6 cellular contexts compared by ENCODE assay signal in genomic region chr2:237212356-237213279, GRCh38.
DNase-seq lines count a peak whose midpoint lies in the region; ATAC-seq, FAIRE-seq and TF ChIP-seq lines count a peak whose summit lies in the region.
"Not testable (repeated sequence)": the region's sequence is repeated elsewhere in the genome, so short reads cannot be mapped to it uniquely, and the experiment has no call there.

No MANE protein-coding gene starts in this region.

- H3K79me2 ChIP-seq in H9 (ENCODE audit: insufficient read depth, low read length): not testable (repeated sequence)

- not testable (repeated sequence) for H3K4me3 Mint-ChIP-seq in H9; activated CD8-positive, alpha-beta memory T cell treated with anti-CD3 and anti-CD28 coated beads, Interleukin-2, amount 10 ng/mL, durations not matched to agents 7 days and 5 days

- H3K36me3 Mint-ChIP-seq in H9 (ENCODE audit: insufficient read depth in 1 of 3, low read depth in 3 of 3); activated CD8-positive, alpha-beta memory T cell treated with anti-CD3 and anti-CD28 coated beads, Interleukin-2, amount 10 ng/mL, durations not matched to agents 7 days and 5 days: not testable (repeated sequence)

- not testable (repeated sequence) for H4K91ac ChIP-seq in H9 (ENCODE audit: insufficient read length, low read depth, low read length); neuronal stem cell (ENCODE audit: low read depth, low read length, poor library complexity)

- H3K27ac Mint-ChIP-seq in H9; activated CD8-positive, alpha-beta memory T cell treated with anti-CD3 and anti-CD28 coated beads, Interleukin-2, amount 10 ng/mL, durations not matched to agents 7 days and 5 days: not testable (repeated sequence)

- not testable (repeated sequence) for H3K79me1 ChIP-seq in H9 (ENCODE audit: insufficient read depth, low read depth, low read length, poor library complexity, severe bottlenecking); neuronal stem cell (ENCODE audit: low read depth, low read length)

- H3K4me1 Mint-ChIP-seq in H9: peaks cover 19 to 23% of the 10 kb centered on the region in 2 experiments
- not testable (repeated sequence) for H3K4me1 Mint-ChIP-seq in activated CD8-positive, alpha-beta memory T cell treated with anti-CD3 and anti-CD28 coated beads, Interleukin-2, amount 10 ng/mL, durations not matched to agents 7 days and 5 days

- CTCF ChIA-PET in activated CD8-positive, alpha-beta memory T cell treated with anti-CD3 and anti-CD28 coated beads, Interleukin-2, amount 10 ng/mL, durations not matched to agents 7 days and 5 days (lab: Charles Lee): not testable (repeated sequence)

- 100% methylated on average over 9 of the region's 9 CpGs for WGBS in H9 (ENCODE audit: extremely low coverage, insufficient read length, low lambda C conversion rate)
- 96% methylated on average over 9 of the region's 9 CpGs for WGBS in right cardiac atrium
- 100% methylated on average over 2 to 8 of the region's 9 CpGs for WGBS in neuronal stem cell (ENCODE audit: extremely low coverage in 2 of 2, insufficient read length in 2 of 2, insufficient replicate concordance in 1 of 2), 2 donors

- H3K4ac ChIP-seq in H9 (ENCODE audit: low read depth, low read length); neuronal stem cell (ENCODE audit: low read length): not testable (repeated sequence)

- H2BK15ac ChIP-seq in H9 (ENCODE audit: low read depth, low read length); neuronal stem cell (ENCODE audit: low read length): not testable (repeated sequence)

- intact Hi-C loops in right cardiac atrium (cut with DNase I): not testable (repeated sequence)

- H4K8ac ChIP-seq in H9 (replicated peaks; ENCODE audit: insufficient read length, low read depth, low read length): peak overlapping the region; percentile 56
- not testable (repeated sequence) for H4K8ac ChIP-seq in neuronal stem cell (ENCODE audit: low read depth, low read length)

- ATAC-seq in activated CD8-positive, alpha-beta memory T cell treated with anti-CD3 and anti-CD28 coated beads, Interleukin-2, amount 10 ng/mL, durations not matched to agents 7 days and 5 days; right cardiac atrium: not testable (repeated sequence)

- not testable (repeated sequence) for H3K23ac ChIP-seq in H9 (ENCODE audit: insufficient read length, low read depth, low read length)
- peak overlapping the region; percentile 6 for H3K23ac ChIP-seq in neuronal stem cell (ENCODE audit: low read depth, low read length, poor library complexity)

- not testable (repeated sequence) for H4K5ac ChIP-seq in H9 (ENCODE audit: insufficient read length, low read depth, low read length)

- not testable (repeated sequence) for TF ChIP-seq CTCF in H9 (conservative IDR thresholded peaks at IDR 0.05); bronchial epithelial cell (IDR thresholded peaks at IDR 0.05; ENCODE audit: insufficient read depth, low read length, severe bottlenecking)

- not testable (repeated sequence) for H3K56ac ChIP-seq in H9 (ENCODE audit: insufficient read length, low read depth, low read length)

- not testable (repeated sequence) for H2BK20ac ChIP-seq in H9 (ENCODE audit: low read depth, low read length, poor library complexity, severe bottlenecking)

- H3K14ac ChIP-seq in H9 (ENCODE audit: insufficient read depth, low read length): not testable (repeated sequence)
- peak overlapping the region; percentile 33 for H3K14ac ChIP-seq in neuronal stem cell (ENCODE audit: low read length)

- H2AK5ac ChIP-seq in H9 (ENCODE audit: insufficient read length, low read length); neuronal stem cell (ENCODE audit: low read depth, low read length): not testable (repeated sequence)

- H3K4me2 ChIP-seq in H9 (ENCODE audit: insufficient read depth, insufficient read length, low read length); neuronal stem cell (ENCODE audit: insufficient read depth, low read length, poor library complexity, severe bottlenecking): not testable (repeated sequence)

- H3K18ac ChIP-seq in H9 (ENCODE audit: insufficient read length, low read depth, low read length); neuronal stem cell (ENCODE audit: low read length): not testable (repeated sequence)

- not testable (repeated sequence) for H4K20me1 ChIP-seq in H9 (ENCODE audit: control insufficient read depth, insufficient read depth, insufficient read length)

- not testable (repeated sequence) for H2BK5ac ChIP-seq in H9 (ENCODE audit: insufficient read length, low read length); neuronal stem cell (ENCODE audit: low read length)

- not testable (repeated sequence) for H2BK120ac ChIP-seq in H9 (ENCODE audit: low read depth, low read length, poor library complexity, severe bottlenecking); neuronal stem cell (ENCODE audit: low read depth, low read length)

- FAIRE-seq in bronchial epithelial cell (lab: Jason Lieb, UNC): peak; percentile 100

- H3K4me1 ChIP-seq in H9 (ENCODE audit: insufficient read depth, low read length): peaks cover 11% of the 10 kb centered on the region
- not testable (repeated sequence) for H3K4me1 ChIP-seq in right cardiac atrium (ENCODE audit: control insufficient read depth, insufficient read depth, low read length); neuronal stem cell (ENCODE audit: control insufficient read depth in 2 of 2, insufficient read depth in 1 of 2, low read depth in 1 of 2, low read length in 2 of 2)
- H3K4me1 ChIP-seq in skeletal muscle tissue (ENCODE audit: control insufficient read depth in 3 of 3, insufficient read depth in 3 of 3, low read length in 3 of 3): peaks cover 2 to 24% (median 4%) of the 10 kb centered on the region in 3 donors

- H3K27ac ChIP-seq in H9 (ENCODE audit: insufficient read length, low read depth, low read length) (peak overlapping the region; percentile 1), right cardiac atrium (ENCODE audit: low read length) (peak overlapping the region; percentile 59), skeletal muscle tissue (ENCODE audit: low read depth, low read length) (peak overlapping the region; percentile 39)
- not testable (repeated sequence) for H3K27ac ChIP-seq in neuronal stem cell (replicated peaks; ENCODE audit: low read length)

- H2AFZ ChIP-seq in H9 (ENCODE audit: low read length); neuronal stem cell (ENCODE audit: low read length): not testable (repeated sequence)

- DNase-seq in H9; bronchial epithelial cell (ENCODE audit: low read depth); right cardiac atrium; neuronal stem cell (ENCODE audit: low spot score): not testable (repeated sequence)
- peak; percentile 3 for DNase-seq in activated CD8-positive, alpha-beta memory T cell treated with anti-CD3 and anti-CD28 coated beads, Interleukin-2, amount 10 ng/mL, durations not matched to agents 7 days and 5 days

- H3K9ac ChIP-seq in H9 (ENCODE audit: extremely low read depth, insufficient read length, low read length); neuronal stem cell (ENCODE audit: low read depth, low read length, poor library complexity); skeletal muscle tissue (ENCODE audit: low read depth in 1 of 3, low read length in 3 of 3): not testable (repeated sequence)

- H3K23me2 ChIP-seq in H9 (ENCODE audit: insufficient read length, low read depth, low read length, poor library complexity, severe bottlenecking): not testable (repeated sequence)

- not testable (repeated sequence) for H2BK12ac ChIP-seq in H9 (ENCODE audit: insufficient read length, low read depth, low read length); neuronal stem cell (ENCODE audit: low read length)

- H3K9me3 ChIP-seq in H9 (ENCODE audit: control insufficient read depth, low read depth, low read length); right cardiac atrium (ENCODE audit: control insufficient read depth, low read length); skeletal muscle tissue (ENCODE audit: control insufficient read depth in 3 of 3, low read length in 3 of 3): not testable (repeated sequence)
- H3K9me3 ChIP-seq in neuronal stem cell (replicated peaks in 1 of 2; ENCODE audit: control insufficient read depth in 2 of 2, insufficient read depth in 1 of 2, low read depth in 1 of 2, low read length in 2 of 2): peaks cover 0 to 10% of the 10 kb centered on the region in 2 donors

- not testable (repeated sequence) for H3K27me3 Mint-ChIP-seq in H9 (ENCODE audit: low read depth); activated CD8-positive, alpha-beta memory T cell treated with anti-CD3 and anti-CD28 coated beads, Interleukin-2, amount 10 ng/mL, durations not matched to agents 7 days and 5 days

- not testable (repeated sequence) for H3T11ph ChIP-seq in H9 (ENCODE audit: low read length)

- H3K27me3 ChIP-seq in H9 (ENCODE audit: insufficient read depth, low read length); bronchial epithelial cell (ENCODE audit: control insufficient read depth, insufficient read depth, low read length); right cardiac atrium (ENCODE audit: control insufficient read depth, insufficient read depth); neuronal stem cell (ENCODE audit: control insufficient read depth in 3 of 3, insufficient read depth in 3 of 3, low read depth in 1 of 3, low read length in 3 of 3): not testable (repeated sequence)
- H3K27me3 ChIP-seq in skeletal muscle tissue (ENCODE audit: control insufficient read depth in 3 of 3, insufficient read depth in 3 of 3, low read length in 3 of 3): peaks cover 0 to 13% (median 3%) of the 10 kb centered on the region in 3 donors

- not testable (repeated sequence) for H3K4me3 ChIP-seq in bronchial epithelial cell (ENCODE audit: low read depth, low read length); right cardiac atrium (ENCODE audit: low read length); skeletal muscle tissue (ENCODE audit: low read length in 3 of 3)
- H3K4me3 ChIP-seq in neuronal stem cell (ENCODE audit: low read length in 2 of 2): peak overlapping the region in 1 of 2 donors; percentile 75

- not testable (repeated sequence) for H3K9me3 Mint-ChIP-seq in H9; activated CD8-positive, alpha-beta memory T cell treated with anti-CD3 and anti-CD28 coated beads, Interleukin-2, amount 10 ng/mL, durations not matched to agents 7 days and 5 days (ENCODE audit: low read depth)

- not testable (repeated sequence) for H3K36me3 ChIP-seq in bronchial epithelial cell (ENCODE audit: control insufficient read depth, insufficient read depth, low read length); neuronal stem cell (replicated peaks in 1 of 2; ENCODE audit: control insufficient read depth in 2 of 2, insufficient read depth in 2 of 2, low read length in 2 of 2); skeletal muscle tissue (ENCODE audit: control insufficient read depth in 3 of 3, insufficient read depth in 3 of 3, low read length in 3 of 3)
